Comparison of ENCODE assay signal across 2 cellular contexts in genomic region chr3:25992606-25993005, GRCh38.
TF ChIP-seq lines count a peak whose summit lies in the region.

No MANE protein-coding gene starts in this region.

TF ChIP-seq in WTC11, 78 proteins besides CTCF, POLR2A, EP300 and RAD21 (continued from another document):
- TF ChIP-seq ZNF317 (CRISPR knock-in tag; IDR thresholded peaks at IDR 0.05; ENCODE audit: borderline replicate concordance, low read depth) = peak; percentile 89
- no peak for TF ChIP-seq ZNF416 (CRISPR knock-in tag; IDR thresholded peaks at IDR 0.05)
- no peak for TF ChIP-seq NR1H2 (CRISPR knock-in tag; IDR thresholded peaks at IDR 0.05)
- TF ChIP-seq OVOL2 (CRISPR knock-in tag; IDR thresholded peaks at IDR 0.05; ENCODE audit: borderline replicate concordance) = no peak
- TF ChIP-seq HMGA2 (CRISPR knock-in tag; IDR thresholded peaks at IDR 0.05) = no peak
- no peak for TF ChIP-seq IRF2 (CRISPR knock-in tag; IDR thresholded peaks at IDR 0.05; ENCODE audit: borderline replicate concordance, low read depth)
- no peak for TF ChIP-seq IRF1 (CRISPR knock-in tag; IDR thresholded peaks at IDR 0.05)

TF ChIP-seq in K562, 482 proteins besides CTCF, POLR2A, EP300 and RAD21 (continued from another document):
- TF ChIP-seq USF2 (CRISPR knock-in tag; IDR thresholded peaks at IDR 0.05) = no peak
- 0 out of 2 replicates have a peak, but pooled peaks have one; percentile 36 for TF ChIP-seq TRIM28 (IDR thresholded peaks at IDR 0.05)
- no peak for TF ChIP-seq POLR2G (IDR thresholded peaks at IDR 0.05; ENCODE audit: low read depth, low read length)
TF ChIP-seq in K562: peak in this region for 3.
